Comparison of ENCODE assay signal across 9 cellular contexts in the genomic region with DNA sequence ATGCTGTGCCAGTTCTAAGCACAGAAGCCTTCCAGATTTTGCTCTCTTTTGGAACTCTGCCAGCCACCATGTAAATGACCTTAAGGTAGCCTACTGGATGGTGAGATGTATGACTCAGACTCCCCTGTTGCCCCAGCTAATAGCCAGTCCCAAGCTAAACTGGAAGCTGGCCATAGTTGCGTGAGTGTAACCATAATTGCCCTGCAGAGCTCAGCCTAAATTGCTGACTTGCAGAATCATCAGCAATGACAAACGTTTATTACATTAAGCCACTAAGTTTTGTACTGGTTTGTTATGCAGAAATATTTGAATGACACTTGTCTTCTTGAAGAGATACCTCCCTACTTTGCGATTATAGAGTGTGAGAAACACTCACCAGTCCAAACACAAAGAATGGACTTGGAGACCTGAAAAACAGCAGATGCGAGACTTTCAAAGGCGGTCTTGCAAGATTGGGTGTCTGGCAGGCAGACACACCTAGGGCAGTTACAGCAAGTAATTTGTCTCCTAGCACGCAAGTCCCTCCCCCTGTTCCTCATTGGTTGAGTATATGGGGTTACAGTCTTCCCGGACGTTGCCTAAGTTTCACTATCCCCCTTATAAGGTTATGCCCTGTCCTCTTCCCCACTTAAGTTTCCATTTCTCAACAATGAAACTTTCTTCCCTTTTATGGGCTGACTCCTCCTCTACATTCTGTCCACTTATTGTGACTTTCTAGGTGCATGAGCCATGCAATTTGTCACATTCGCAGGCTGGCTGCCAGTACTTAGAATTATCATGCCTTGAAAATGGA.
A peak's percentile ranks its signal among the peaks of the same experiment; 100 is the strongest.
DNase-seq lines count a peak whose midpoint lies in the region; ATAC-seq and TF ChIP-seq lines count a peak whose summit lies in the region.
"Had no signal": no experiment of that assay in that cellular context is flagged by ENCODE, and none has a peak within 500 bp of the region (broad histone marks: within the 10 kb centered on the region; RNA-seq: fewer than 3 reads in every experiment).

No MANE protein-coding gene starts in this region.

- peaks cover 99% of the 10 kb centered on the region for H3K4me1 ChIP-seq in PC-3 (ENCODE audit: insufficient read depth, low read length)

- peak overlapping the region; percentile 32 for H3K4me2 ChIP-seq in PC-3 (ENCODE audit: low read length)

- peaks cover 0 to 2% of the 10 kb centered on the region in 2 donors for H3K36me3 Mint-ChIP-seq in activated T-cell treated with anti-CD3 and anti-CD28 coated beads, Interleukin-2, amount 50 U/mL, for 72 hours (ENCODE audit: insufficient read depth in 2 of 2)

- H3K9me3 Mint-ChIP-seq in activated T-cell treated with anti-CD3 and anti-CD28 coated beads, Interleukin-2, amount 50 U/mL, for 72 hours, result no peaks in the 10 kb centered on the region
- H3K9me3 Mint-ChIP-seq: neural crest cell had no signal

- H4K20me1 ChIP-seq in PC-3 (ENCODE audit: low read length), result no peaks in the 10 kb centered on the region

- H3K27me3 ChIP-seq in PC-3 (ENCODE audit: low read length), result no peaks in the 10 kb centered on the region

- H3K9me2 ChIP-seq in PC-3 (replicated peaks; ENCODE audit: low read length), result no peaks in the 10 kb centered on the region

- ATAC-seq in HG02884 (IDR thresholded peaks at IDR 0.05; ENCODE audit: unreplicated experiment) (peak; percentile 69), PC-3 (peak; percentile 14)
- no peak for ATAC-seq in activated T-cell treated with anti-CD3 and anti-CD28 coated beads, Interleukin-2, amount 50 U/mL, for 72 hours (replicated peaks in 1 of 2)

- CTCF ChIA-PET in PC-3 (lab: Charles Lee), result no interaction called here

- peaks cover 33% of the 10 kb centered on the region for H3K27me3 Mint-ChIP-seq in activated T-cell treated with anti-CD3 and anti-CD28 coated beads, Interleukin-2, amount 50 U/mL, for 72 hours (ENCODE audit: low read depth)

- H3K4me3 Mint-ChIP-seq in activated T-cell treated with anti-CD3 and anti-CD28 coated beads, Interleukin-2, amount 50 U/mL, for 72 hours, result no peak overlapping the region
- H3K4me3 Mint-ChIP-seq: neural crest cell had no signal

- H3K79me2 ChIP-seq in PC-3 (ENCODE audit: low read length), result no peaks in the 10 kb centered on the region

- H3K36me3 ChIP-seq in PC-3 (ENCODE audit: low read depth, low read length), result no peaks in the 10 kb centered on the region

- no peaks in the 10 kb centered on the region for H3K9me3 ChIP-seq in PC-3 (ENCODE audit: low read length)

- intact Hi-C loops in PC-3 (cut with micrococcal nuclease), result loop anchor here (5.0 kb wide), 1 partner anchor 106 kb away; no protein-coding TSS in a partner anchor

- TF ChIP-seq CTCF in PC-3 (conservative IDR thresholded peaks at IDR 0.05; ENCODE audit: low read depth, low read length), result no peak
- TF ChIP-seq CTCF in foreskin fibroblast (IDR thresholded peaks at IDR 0.05; ENCODE audit: low read depth, low read length), result no peak

- peak overlapping the region; percentile 81 for H3K27ac ChIP-seq in PC-3 (ENCODE audit: low read length)

- no peak overlapping the region for H3K4me3 ChIP-seq in PC-3 (ENCODE audit: low read length)
- no peak overlapping the region for H3K4me3 ChIP-seq in foreskin fibroblast (ENCODE audit: low read depth in 1 of 2, low read length in 2 of 2)

- POLR2A ChIA-PET in PC-3 (lab: Charles Lee; ENCODE audit: unreplicated experiment), result no interaction called here

- no peak overlapping the region for H3K9ac ChIP-seq in PC-3 (ENCODE audit: low read length)

- DNase-seq in NCI-H1092 treated with DMSO at 0.1 percent for 48 hours (lab: John Stamatoyannopoulos, UW) (peak; percentile 0), NCI-H1092 (lab: John Stamatoyannopoulos, UW) (no peak), PC-3 (peak; percentile 98), foreskin fibroblast (peak; percentile 85 to 90), stromal cell of bone marrow (ENCODE audit: low read depth) (peak; percentile 93)
- no peak for DNase-seq in stimulated activated CD4-positive, alpha-beta T cell treated with anti-CD3 and anti-CD28 coated beads, Interleukin-4, amount 100 ng/mL, for 24 hours
- DNase-seq in activated T-cell treated with anti-CD3 and anti-CD28 coated beads, Interleukin-2, amount 50 U/mL, for 72 hours, result no peak

- no peak overlapping the region for H2AFZ ChIP-seq in PC-3 (ENCODE audit: low read length)

- H3K4me1 Mint-ChIP-seq in activated T-cell treated with anti-CD3 and anti-CD28 coated beads, Interleukin-2, amount 50 U/mL, for 72 hours (ENCODE audit: low read depth), result peaks cover 37% of the 10 kb centered on the region
- H3K4me1 Mint-ChIP-seq: neural crest cell had no signal

- H3F3A ChIP-seq in PC-3 (ENCODE audit: low read length, unreplicated experiment), result peaks cover 27% of the 10 kb centered on the region

- no TSS peak for BruUV-seq in PC-3 (replicated peaks; lab: Mats Ljungman, UMichigan)

- no peak overlapping the region for H3K27ac Mint-ChIP-seq in activated T-cell treated with anti-CD3 and anti-CD28 coated beads, Interleukin-2, amount 50 U/mL, for 72 hours

Comparison
In these comparisons a context has a peak if more than half of its experiments do, and no peak if none do; other contexts are left out.
1. DNase-seq: peak in NCI-H1092 treated with DMSO at 0.1 percent for 48 hours (single experiment), PC-3 (single experiment), foreskin fibroblast (2 of 2) and stromal cell of bone marrow (single experiment); none in NCI-H1092 (single experiment), stimulated activated CD4-positive, alpha-beta T cell treated with anti-CD3 and anti-CD28 coated beads, Interleukin-4, amount 100 ng/mL, for 24 hours (single experiment) and activated T-cell treated with anti-CD3 and anti-CD28 coated beads, Interleukin-2, amount 50 U/mL, for 72 hours (0 of 2).
2. ATAC-seq: peak in HG02884 (single experiment) and PC-3 (single experiment); none in activated T-cell treated with anti-CD3 and anti-CD28 coated beads, Interleukin-2, amount 50 U/mL, for 72 hours (0 of 2).